Comparison of ENCODE assay signal across 1 cellular context in the genomic region with DNA sequence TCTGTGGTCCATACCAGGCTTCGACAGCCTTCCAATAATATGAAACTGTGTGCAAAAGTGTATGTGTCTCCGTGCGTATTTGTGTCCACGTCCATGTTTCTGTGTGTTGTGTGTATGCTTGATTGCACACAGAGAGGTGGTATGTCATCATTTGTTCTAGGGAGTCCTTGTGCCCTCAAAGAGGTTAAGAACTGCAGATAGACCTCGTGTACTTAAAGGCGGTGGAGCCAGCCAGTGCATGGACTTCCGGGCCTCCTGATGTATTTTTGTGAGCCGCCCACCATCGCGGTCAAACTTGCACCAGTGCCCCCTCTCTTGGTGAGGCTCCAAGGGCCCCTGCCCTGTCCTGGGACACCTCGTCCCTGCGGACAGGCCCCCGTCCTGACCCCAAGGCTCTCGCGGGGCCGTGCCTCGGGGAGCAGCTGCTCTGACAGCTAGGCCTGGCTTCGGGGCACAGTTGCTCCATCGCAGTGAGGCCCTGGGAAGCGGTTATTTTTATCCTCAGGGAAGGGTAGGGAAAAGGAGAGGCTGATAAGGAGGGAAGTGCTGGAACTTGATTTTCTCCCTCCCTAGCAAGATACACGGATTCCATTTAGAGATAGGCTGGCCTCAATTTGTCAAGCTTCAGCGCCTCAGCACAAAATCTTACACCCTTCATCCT.
A peak's percentile ranks its signal among the peaks of the same experiment; 100 is the strongest.
TF ChIP-seq lines count a peak whose summit lies in the region.

No MANE protein-coding gene starts in this region.

TF ChIP-seq in HepG2, 621 proteins besides CTCF, POLR2A, EP300 and RAD21 (continues in another document):
- TF ChIP-seq, protein P1, sequence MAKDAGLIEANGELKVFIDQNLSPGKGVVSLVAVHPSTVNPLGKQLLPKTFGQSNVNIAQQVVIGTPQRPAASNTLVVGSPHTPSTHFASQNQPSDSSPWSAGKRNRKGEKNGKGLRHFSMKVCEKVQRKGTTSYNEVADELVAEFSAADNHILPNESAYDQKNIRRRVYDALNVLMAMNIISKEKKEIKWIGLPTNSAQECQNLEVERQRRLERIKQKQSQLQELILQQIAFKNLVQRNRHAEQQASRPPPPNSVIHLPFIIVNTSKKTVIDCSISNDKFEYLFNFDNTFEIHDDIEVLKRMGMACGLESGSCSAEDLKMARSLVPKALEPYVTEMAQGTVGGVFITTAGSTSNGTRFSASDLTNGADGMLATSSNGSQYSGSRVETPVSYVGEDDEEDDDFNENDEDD (CRISPR knock-in tag; IDR thresholded peaks at IDR 0.05; ENCODE audit: borderline replicate concordance), result peak; percentile 61; the same call in 1 of the 2 replicates
- TF ChIP-seq ZNF232 (CRISPR knock-in tag; IDR thresholded peaks at IDR 0.05; ENCODE audit: borderline replicate concordance) (peak; percentile 66; the same call in 1 of the 2 replicates), GTF3A (CRISPR knock-in tag; conservative IDR thresholded peaks at IDR 0.05) (no peak), ZNF816 (CRISPR knock-in tag; IDR thresholded peaks at IDR 0.05; ENCODE audit: borderline replicate concordance) (no peak), HMG20A (CRISPR knock-in tag; IDR thresholded peaks at IDR 0.05; ENCODE audit: borderline replicate concordance) (no peak), MAZ (IDR thresholded peaks at IDR 0.05; ENCODE audit: borderline replicate concordance, low read depth, low read length) (no peak), MAZ (CRISPR knock-in tag; IDR thresholded peaks at IDR 0.05; ENCODE audit: low read depth) (peak; percentile 59), ZNF546 (CRISPR knock-in tag; conservative IDR thresholded peaks at IDR 0.05) (no peak), SP140L (CRISPR knock-in tag; IDR thresholded peaks at IDR 0.05; ENCODE audit: borderline replicate concordance) (no peak), NFKB2 (CRISPR knock-in tag; IDR thresholded peaks at IDR 0.05; ENCODE audit: borderline replicate concordance) (peak; percentile 82; the same call in 1 of the 2 replicates), ZNF264 (CRISPR knock-in tag; IDR thresholded peaks at IDR 0.05) (0 out of 2 replicates have a peak, but pooled peaks have one; percentile 16), KDM5B (CRISPR knock-in tag; IDR thresholded peaks at IDR 0.05; ENCODE audit: borderline replicate concordance) (peak; percentile 67; the same call in 1 of the 2 replicates), ZSCAN21 (CRISPR knock-in tag; IDR thresholded peaks at IDR 0.05; ENCODE audit: borderline replicate concordance) (peak; percentile 61; the same call in 1 of the 2 replicates), SALL1 (CRISPR knock-in tag; IDR thresholded peaks at IDR 0.05) (peak; percentile 45; the same call in 1 of the 2 replicates), SRSF1 (optimal IDR thresholded peaks at IDR 0.05; ENCODE audit: low read depth, low read length) (no peak), CCDC6 (CRISPR knock-in tag; IDR thresholded peaks at IDR 0.05) (0 out of 2 replicates have a peak, but pooled peaks have one; percentile 32), MTF2 (CRISPR knock-in tag; IDR thresholded peaks at IDR 0.05; ENCODE audit: borderline replicate concordance) (no peak)
- TF ChIP-seq, protein P2, sequence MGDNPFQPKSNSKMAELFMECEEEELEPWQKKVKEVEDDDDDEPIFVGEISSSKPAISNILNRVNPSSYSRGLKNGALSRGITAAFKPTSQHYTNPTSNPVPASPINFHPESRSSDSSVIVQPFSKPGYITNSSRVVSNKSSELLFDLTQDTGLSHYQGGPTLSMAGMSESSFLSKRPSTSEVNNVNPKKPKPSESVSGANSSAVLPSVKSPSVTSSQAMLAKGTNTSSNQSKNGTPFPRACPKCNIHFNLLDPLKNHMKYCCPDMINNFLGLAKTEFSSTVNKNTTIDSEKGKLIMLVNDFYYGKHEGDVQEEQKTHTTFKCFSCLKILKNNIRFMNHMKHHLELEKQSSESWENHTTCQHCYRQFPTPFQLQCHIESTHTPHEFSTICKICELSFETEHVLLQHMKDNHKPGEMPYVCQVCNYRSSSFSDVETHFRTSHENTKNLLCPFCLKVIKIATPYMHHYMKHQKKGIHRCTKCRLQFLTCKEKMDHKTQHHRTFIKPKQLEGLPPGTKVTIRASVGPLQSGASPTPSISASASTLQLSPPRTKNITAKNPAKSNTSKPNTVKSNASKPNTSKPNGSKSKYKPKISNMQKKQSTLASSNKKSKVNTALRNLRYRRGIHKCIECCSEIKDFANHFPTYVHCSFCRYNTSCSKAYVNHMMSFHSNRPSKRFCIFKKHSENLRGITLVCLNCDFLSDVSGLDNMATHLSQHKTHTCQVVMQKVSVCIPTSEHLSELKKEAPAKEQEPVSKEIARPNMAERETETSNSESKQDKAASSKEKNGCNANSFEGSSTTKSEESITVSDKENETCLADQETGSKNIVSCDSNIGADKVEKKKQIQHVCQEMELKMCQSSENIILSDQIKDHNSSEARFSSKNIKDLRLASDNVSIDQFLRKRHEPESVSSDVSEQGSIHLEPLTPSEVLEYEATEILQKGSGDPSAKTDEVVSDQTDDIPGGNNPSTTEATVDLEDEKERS (CRISPR knock-in tag; IDR thresholded peaks at IDR 0.05), result no peak
- TF ChIP-seq, protein P3, sequence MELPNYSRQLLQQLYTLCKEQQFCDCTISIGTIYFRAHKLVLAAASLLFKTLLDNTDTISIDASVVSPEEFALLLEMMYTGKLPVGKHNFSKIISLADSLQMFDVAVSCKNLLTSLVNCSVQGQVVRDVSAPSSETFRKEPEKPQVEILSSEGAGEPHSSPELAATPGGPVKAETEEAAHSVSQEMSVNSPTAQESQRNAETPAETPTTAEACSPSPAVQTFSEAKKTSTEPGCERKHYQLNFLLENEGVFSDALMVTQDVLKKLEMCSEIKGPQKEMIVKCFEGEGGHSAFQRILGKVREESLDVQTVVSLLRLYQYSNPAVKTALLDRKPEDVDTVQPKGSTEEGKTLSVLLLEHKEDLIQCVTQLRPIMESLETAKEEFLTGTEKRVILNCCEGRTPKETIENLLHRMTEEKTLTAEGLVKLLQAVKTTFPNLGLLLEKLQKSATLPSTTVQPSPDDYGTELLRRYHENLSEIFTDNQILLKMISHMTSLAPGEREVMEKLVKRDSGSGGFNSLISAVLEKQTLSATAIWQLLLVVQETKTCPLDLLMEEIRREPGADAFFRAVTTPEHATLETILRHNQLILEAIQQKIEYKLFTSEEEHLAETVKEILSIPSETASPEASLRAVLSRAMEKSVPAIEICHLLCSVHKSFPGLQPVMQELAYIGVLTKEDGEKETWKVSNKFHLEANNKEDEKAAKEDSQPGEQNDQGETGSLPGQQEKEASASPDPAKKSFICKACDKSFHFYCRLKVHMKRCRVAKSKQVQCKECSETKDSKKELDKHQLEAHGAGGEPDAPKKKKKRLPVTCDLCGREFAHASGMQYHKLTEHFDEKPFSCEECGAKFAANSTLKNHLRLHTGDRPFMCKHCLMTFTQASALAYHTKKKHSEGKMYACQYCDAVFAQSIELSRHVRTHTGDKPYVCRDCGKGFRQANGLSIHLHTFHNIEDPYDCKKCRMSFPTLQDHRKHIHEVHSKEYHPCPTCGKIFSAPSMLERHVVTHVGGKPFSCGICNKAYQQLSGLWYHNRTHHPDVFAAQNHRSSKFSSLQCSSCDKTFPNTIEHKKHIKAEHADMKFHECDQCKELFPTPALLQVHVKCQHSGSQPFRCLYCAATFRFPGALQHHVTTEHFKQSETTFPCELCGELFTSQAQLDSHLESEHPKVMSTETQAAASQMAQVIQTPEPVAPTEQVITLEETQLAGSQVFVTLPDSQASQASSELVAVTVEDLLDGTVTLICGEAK (IDR thresholded peaks at IDR 0.05), result no peak
- TF ChIP-seq, protein P3 (CRISPR knock-in tag; IDR thresholded peaks at IDR 0.05), result 0 out of 2 replicates have a peak, but pooled peaks have one; percentile 22
- TF ChIP-seq, protein P4, sequence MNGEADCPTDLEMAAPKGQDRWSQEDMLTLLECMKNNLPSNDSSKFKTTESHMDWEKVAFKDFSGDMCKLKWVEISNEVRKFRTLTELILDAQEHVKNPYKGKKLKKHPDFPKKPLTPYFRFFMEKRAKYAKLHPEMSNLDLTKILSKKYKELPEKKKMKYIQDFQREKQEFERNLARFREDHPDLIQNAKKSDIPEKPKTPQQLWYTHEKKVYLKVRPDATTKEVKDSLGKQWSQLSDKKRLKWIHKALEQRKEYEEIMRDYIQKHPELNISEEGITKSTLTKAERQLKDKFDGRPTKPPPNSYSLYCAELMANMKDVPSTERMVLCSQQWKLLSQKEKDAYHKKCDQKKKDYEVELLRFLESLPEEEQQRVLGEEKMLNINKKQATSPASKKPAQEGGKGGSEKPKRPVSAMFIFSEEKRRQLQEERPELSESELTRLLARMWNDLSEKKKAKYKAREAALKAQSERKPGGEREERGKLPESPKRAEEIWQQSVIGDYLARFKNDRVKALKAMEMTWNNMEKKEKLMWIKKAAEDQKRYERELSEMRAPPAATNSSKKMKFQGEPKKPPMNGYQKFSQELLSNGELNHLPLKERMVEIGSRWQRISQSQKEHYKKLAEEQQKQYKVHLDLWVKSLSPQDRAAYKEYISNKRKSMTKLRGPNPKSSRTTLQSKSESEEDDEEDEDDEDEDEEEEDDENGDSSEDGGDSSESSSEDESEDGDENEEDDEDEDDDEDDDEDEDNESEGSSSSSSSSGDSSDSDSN (CRISPR knock-in tag; IDR thresholded peaks at IDR 0.05), result peak; percentile 20; the same call in 1 of the 2 replicates
- TF ChIP-seq, protein P5, sequence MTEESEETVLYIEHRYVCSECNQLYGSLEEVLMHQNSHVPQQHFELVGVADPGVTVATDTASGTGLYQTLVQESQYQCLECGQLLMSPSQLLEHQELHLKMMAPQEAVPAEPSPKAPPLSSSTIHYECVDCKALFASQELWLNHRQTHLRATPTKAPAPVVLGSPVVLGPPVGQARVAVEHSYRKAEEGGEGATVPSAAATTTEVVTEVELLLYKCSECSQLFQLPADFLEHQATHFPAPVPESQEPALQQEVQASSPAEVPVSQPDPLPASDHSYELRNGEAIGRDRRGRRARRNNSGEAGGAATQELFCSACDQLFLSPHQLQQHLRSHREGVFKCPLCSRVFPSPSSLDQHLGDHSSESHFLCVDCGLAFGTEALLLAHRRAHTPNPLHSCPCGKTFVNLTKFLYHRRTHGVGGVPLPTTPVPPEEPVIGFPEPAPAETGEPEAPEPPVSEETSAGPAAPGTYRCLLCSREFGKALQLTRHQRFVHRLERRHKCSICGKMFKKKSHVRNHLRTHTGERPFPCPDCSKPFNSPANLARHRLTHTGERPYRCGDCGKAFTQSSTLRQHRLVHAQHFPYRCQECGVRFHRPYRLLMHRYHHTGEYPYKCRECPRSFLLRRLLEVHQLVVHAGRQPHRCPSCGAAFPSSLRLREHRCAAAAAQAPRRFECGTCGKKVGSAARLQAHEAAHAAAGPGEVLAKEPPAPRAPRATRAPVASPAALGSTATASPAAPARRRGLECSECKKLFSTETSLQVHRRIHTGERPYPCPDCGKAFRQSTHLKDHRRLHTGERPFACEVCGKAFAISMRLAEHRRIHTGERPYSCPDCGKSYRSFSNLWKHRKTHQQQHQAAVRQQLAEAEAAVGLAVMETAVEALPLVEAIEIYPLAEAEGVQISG (CRISPR knock-in tag; IDR thresholded peaks at IDR 0.05), result peak; percentile 23; the same call in 1 of the 2 replicates
- TF ChIP-seq, protein P6, sequence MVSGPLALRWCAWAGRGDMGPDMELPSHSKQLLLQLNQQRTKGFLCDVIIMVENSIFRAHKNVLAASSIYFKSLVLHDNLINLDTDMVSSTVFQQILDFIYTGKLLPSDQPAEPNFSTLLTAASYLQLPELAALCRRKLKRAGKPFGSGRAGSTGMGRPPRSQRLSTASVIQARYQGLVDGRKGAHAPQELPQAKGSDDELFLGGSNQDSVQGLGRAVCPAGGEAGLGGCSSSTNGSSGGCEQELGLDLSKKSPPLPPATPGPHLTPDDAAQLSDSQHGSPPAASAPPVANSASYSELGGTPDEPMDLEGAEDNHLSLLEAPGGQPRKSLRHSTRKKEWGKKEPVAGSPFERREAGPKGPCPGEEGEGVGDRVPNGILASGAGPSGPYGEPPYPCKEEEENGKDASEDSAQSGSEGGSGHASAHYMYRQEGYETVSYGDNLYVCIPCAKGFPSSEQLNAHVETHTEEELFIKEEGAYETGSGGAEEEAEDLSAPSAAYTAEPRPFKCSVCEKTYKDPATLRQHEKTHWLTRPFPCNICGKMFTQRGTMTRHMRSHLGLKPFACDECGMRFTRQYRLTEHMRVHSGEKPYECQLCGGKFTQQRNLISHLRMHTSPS (CRISPR knock-in tag; IDR thresholded peaks at IDR 0.05; ENCODE audit: low read depth), result no peak
- TF ChIP-seq, protein P7, sequence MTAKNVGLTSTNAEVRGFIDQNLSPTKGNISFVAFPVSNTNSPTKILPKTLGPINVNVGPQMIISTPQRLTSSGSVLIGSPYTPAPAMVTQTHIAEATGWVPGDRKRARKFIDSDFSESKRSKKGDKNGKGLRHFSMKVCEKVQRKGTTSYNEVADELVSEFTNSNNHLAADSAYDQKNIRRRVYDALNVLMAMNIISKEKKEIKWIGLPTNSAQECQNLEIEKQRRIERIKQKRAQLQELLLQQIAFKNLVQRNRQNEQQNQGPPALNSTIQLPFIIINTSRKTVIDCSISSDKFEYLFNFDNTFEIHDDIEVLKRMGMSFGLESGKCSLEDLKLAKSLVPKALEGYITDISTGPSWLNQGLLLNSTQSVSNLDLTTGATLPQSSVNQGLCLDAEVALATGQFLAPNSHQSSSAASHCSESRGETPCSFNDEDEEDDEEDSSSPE (CRISPR knock-in tag; IDR thresholded peaks at IDR 0.05), result no peak
